1 cellular context compared by ENCODE assay signal in genomic region chr12:6743308-6743707, GRCh38.
TF ChIP-seq lines count a peak whose summit lies in the region.

No MANE protein-coding gene starts in this region.

TF ChIP-seq in K562, 482 proteins besides CTCF, POLR2A, EP300 and RAD21:
- TF ChIP-seq ZFP36 (IDR thresholded peaks at IDR 0.05; ENCODE audit: low read depth, low read length, partially characterized antibody) = peak; percentile 73
- peak; percentile 32; the same call in 1 of the 2 replicates for TF ChIP-seq ZNF431 (CRISPR knock-in tag; IDR thresholded peaks at IDR 0.05)
- peak; percentile 32; the same call in 1 of the 2 replicates for TF ChIP-seq TRIM28 (IDR thresholded peaks at IDR 0.05)
- TF ChIP-seq TRIM24 (IDR thresholded peaks at IDR 0.05) = peak in 1 of 2 experiments; percentile 33; a peak in 1 of 4 replicates
- TF ChIP-seq CBFA2T3 (IDR thresholded peaks at IDR 0.05) = peak; percentile 25; the same call in 1 of the 2 replicates
